In the genomic region with DNA sequence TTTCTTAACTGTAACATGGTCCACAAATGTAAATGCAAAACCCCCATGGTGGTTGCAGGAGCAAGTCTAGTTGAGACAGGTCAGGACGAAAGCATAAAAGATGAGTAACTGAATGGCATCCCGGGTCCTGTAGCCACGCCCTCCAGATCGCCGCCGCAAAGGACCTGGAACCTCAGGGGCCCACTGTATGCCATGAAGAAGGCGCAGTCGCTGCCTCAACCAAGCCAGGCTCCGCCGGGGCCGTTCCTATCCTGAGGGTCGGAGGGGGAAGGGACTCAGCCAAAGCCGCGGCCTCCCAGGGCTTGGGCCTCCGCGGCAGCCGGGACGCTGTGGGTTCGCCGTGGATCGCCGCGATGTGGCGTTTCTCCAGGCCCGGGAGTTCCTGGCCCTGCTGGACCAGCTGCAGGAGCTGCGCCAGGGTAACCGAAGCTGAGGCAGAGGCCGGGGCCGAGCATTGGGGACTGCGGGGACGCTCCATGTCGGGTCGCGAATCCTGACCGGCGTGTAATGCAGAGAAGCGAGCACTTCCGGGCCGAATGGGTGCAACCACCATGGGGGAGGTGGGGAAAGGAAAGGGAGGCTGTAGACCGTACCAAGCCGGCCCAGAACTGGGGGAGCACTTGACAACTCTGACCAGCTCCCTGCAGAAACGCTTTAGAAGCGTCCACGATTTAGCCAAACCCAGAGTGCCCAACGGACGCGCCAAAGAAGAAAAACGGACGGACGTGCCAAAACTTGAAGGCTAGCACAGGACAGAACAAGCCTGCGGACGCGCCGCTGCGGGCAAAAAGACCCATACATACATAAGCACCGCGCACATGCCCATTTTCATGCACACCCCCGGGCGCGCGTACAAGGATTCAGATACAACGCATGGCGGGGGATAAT, we compare ENCODE assay signal across 9 cellular contexts. TPM values are rescaled to one million over a fixed set of nuclear protein-coding genes. Genes with fewer than 3 reads are reported as not detected.
DNase-seq lines count a peak whose midpoint lies in the region; ATAC-seq, FAIRE-seq and TF ChIP-seq lines count a peak whose summit lies in the region.
"Had no signal": no experiment of that assay in that cellular context is flagged by ENCODE, and none has a peak within 500 bp of the region (broad histone marks: within the 10 kb centered on the region; RNA-seq: fewer than 3 reads in every experiment).

No MANE protein-coding gene starts in this region.

- H3K36me3 Mint-ChIP-seq in dendritic cell treated with granulocyte-macrophage colony-stimulating factor and Interleukin-4, amounts not matched to agents 40 ng/mL and 50 ng/mL, for 4 days (ENCODE audit: low read depth): peaks cover 41% of the 10 kb centered on the region

- H3K4me3 Mint-ChIP-seq in dendritic cell treated with granulocyte-macrophage colony-stimulating factor and Interleukin-4, amounts not matched to agents 40 ng/mL and 50 ng/mL, for 4 days: peak overlapping the region; percentile 85

- H3K36me3 ChIP-seq in BE2C (peaks cover 13% of the 10 kb centered on the region), HepG2 (replicated peaks in 1 of 2; ENCODE audit: control insufficient read depth in 1 of 2, insufficient read depth in 2 of 2, low read length in 2 of 2) (peaks cover 7 to 10% of the 10 kb centered on the region in 2 experiments)

- H3K9me3 ChIP-seq in BE2C: no peaks in the 10 kb centered on the region
- no peaks in the 10 kb centered on the region for H3K9me3 ChIP-seq in HepG2 (ENCODE audit: low read length)

- ATAC-seq in HG03442 (IDR thresholded peaks at IDR 0.05; ENCODE audit: unreplicated experiment): peak; percentile 85
- ATAC-seq in HepG2: peak; percentile 91

- H3K4me1 Mint-ChIP-seq in dendritic cell treated with granulocyte-macrophage colony-stimulating factor and Interleukin-4, amounts not matched to agents 40 ng/mL and 50 ng/mL, for 4 days (ENCODE audit: low read depth): peaks cover 22% of the 10 kb centered on the region

- TF ChIP-seq RAD21 in HepG2 (CRISPR knock-in tag; IDR thresholded peaks at IDR 0.05): peak; percentile 78

- H3K27me3 Mint-ChIP-seq in dendritic cell treated with granulocyte-macrophage colony-stimulating factor and Interleukin-4, amounts not matched to agents 40 ng/mL and 50 ng/mL, for 4 days: no peaks in the 10 kb centered on the region

- intact Hi-C loops in dendritic cell treated with granulocyte-macrophage colony-stimulating factor and Interleukin-4, amounts not matched to agents 40 ng/mL and 50 ng/mL, for 4 days (cut with micrococcal nuclease): loop anchor here (1.0 kb wide), 1 partner anchor 144 kb away; a partner anchor contains a TSS
- intact Hi-C loops in HepG2 (cut with micrococcal nuclease; ENCODE audit: unreplicated experiment): loop anchor here (1.0 to 5.0 kb wide), 2 partner anchors 11 to 163 kb away; a partner anchor contains a TSS

- CTCF ChIA-PET in HepG2 (lab: Yijun Ruan, JAX; ENCODE audit: low intra/inter-chr PET ratio, low total read pairs): no interaction called here

- POLR2A ChIA-PET in HepG2 (lab: Yijun Ruan, JAX): interaction anchor here (1.0 to 7.3 kb wide), 13 partner anchors 11 to 205 kb away, joined by 3 to 147 read pairs (median 7); a partner anchor contains a TSS

- peak overlapping the region; percentile 89 for H3K4me2 ChIP-seq in HepG2 (ENCODE audit: low read depth, low read length)

- peak overlapping the region; percentile 93 for H3K9ac ChIP-seq in HepG2 (ENCODE audit: insufficient read depth, low read depth, low read length)

- in situ Hi-C loops in HepG2 (cut with HindIII; ENCODE audit: extremely low pct_ligation_motif_present, low pct_unique_long_range_greater_than_20kb): no loop called here

- no peaks in the 10 kb centered on the region for H4K20me1 ChIP-seq in HepG2 (ENCODE audit: insufficient read depth, low read length)

- BruUV-seq in HepG2 (replicated peaks; lab: Mats Ljungman, UMichigan): TSS peak; percentile 93

- TF ChIP-seq CTCF in BE2C (IDR thresholded peaks at IDR 0.05; ENCODE audit: low read depth, low read length): no peak
- 0 out of 2 replicates have a peak, but pooled peaks have one; percentile 36 for TF ChIP-seq CTCF in HepG2 (CRISPR knock-in tag; IDR thresholded peaks at IDR 0.05)

- H3K4me1 ChIP-seq in BE2C: no peaks in the 10 kb centered on the region
- peaks cover 46% of the 10 kb centered on the region for H3K4me1 ChIP-seq in HepG2 (ENCODE audit: insufficient read depth, low read length)

- H3K9me3 Mint-ChIP-seq in dendritic cell treated with granulocyte-macrophage colony-stimulating factor and Interleukin-4, amounts not matched to agents 40 ng/mL and 50 ng/mL, for 4 days: no peaks in the 10 kb centered on the region

- H3K79me2 ChIP-seq in HepG2 (ENCODE audit: insufficient read depth, low read length): no peaks in the 10 kb centered on the region

- peak overlapping the region; percentile 92 for H3K27ac Mint-ChIP-seq in dendritic cell treated with granulocyte-macrophage colony-stimulating factor and Interleukin-4, amounts not matched to agents 40 ng/mL and 50 ng/mL, for 4 days

- H3K27me3 ChIP-seq in BE2C (no peaks in the 10 kb centered on the region), HepG2 (ENCODE audit: control insufficient read depth in 1 of 2, insufficient read depth in 2 of 2, low read length in 2 of 2) (no peaks in the 10 kb centered on the region)

- under 1% methylated on average over 47 of the region's 63 CpGs for WGBS in HepG2 (ENCODE audit: low lambda C conversion rate)

- FAIRE-seq in GM19239 (lab: Jason Lieb, UNC) (peak; percentile 53), HepG2 (lab: Jason Lieb, UNC) (peak; percentile 88)
- FAIRE-seq: TTC549 had no signal

- no peak for TF ChIP-seq EP300 in HepG2 (IDR thresholded peaks at IDR 0.05; ENCODE audit: low read depth in 2 of 2, low read length in 2 of 2)
- TF ChIP-seq EP300 in HepG2 (CRISPR knock-in tag; IDR thresholded peaks at IDR 0.05; ENCODE audit: borderline replicate concordance): peak; percentile 50

- DNase-seq in BE2C (peak; percentile 97), GM19239 (ENCODE audit: insufficient read length, low spot score) (peak; percentile 80), NCI-H69 (lab: John Stamatoyannopoulos, UW) (peak; percentile 99), HepG2 (ENCODE audit: low spot score) (peak; percentile 95)
- DNase-seq in activated CD4-positive, alpha-beta T cell treated with anti-CD3 and anti-CD28 coated beads, Interleukin-2, amount 50 U/mL, for 24 hours (ENCODE audit: low read depth in 1 of 2, low spot score in 1 of 2): peak; percentile 79 to 89
- DNase-seq in stimulated activated CD4-positive, alpha-beta T cell treated with anti-CD3 and anti-CD28 coated beads, Interleukin-2, amount 100 ng/mL, for 4 hours (ENCODE audit: low read depth): peak; percentile 83

- peak overlapping the region; percentile 11 for H2AFZ ChIP-seq in HepG2 (ENCODE audit: low read length)

- H3K27ac ChIP-seq in HepG2 (ENCODE audit: extremely low read length, insufficient read depth, low read length): peak overlapping the region; percentile 94

- TF ChIP-seq POLR2A in HepG2 (IDR thresholded peaks at IDR 0.05; ENCODE audit: insufficient read depth in 1 of 2, low read depth in 2 of 2, low read length in 2 of 2): peak; percentile 92 to 95

- H3K4me3 ChIP-seq in BE2C (ENCODE audit: low read depth, low read length) (peak overlapping the region; percentile 86), HepG2 (replicated peaks in 1 of 3; ENCODE audit: insufficient read depth in 1 of 3, low read depth in 2 of 3, low read length in 3 of 3) (peak overlapping the region; percentile 75 to 95 (median 86))

RNA-seq across cellular contexts. Expression of a gene that starts 11.1 kb away (rescaled TPM):
- polyA plus RNA-seq in BE2C (2012; ENCODE audit: insufficient read depth, insufficient read length, low read depth): 111 TPM
- 179 and 228 TPM in 2 replicates for total RNA-seq in HepG2 (2016; rRNA removed; fragmentation: Illumina TruSeq; extraction: Trizol)
- total RNA-seq in HepG2 (2016; cell fraction: cytosol; rRNA removed; fragmentation: Illumina TruSeq; extraction: Trizol; ENCODE audit: low read depth): 34.8 and 36.3 TPM in 2 replicates
- total RNA-seq in HepG2 (2016; cell fraction: insoluble cytoplasmic fraction; rRNA removed; fragmentation: Illumina TruSeq; extraction: Trizol): 172 and 248 TPM in 2 replicates
- 98.2 and 108 TPM in 2 replicates for total RNA-seq in HepG2 (2016; cell fraction: membrane; rRNA removed; fragmentation: Illumina TruSeq; extraction: Trizol)
- 79.2 and 84.2 TPM in 2 replicates for total RNA-seq in HepG2 (2016; cell fraction: nucleus; rRNA removed; fragmentation: Illumina TruSeq; extraction: Trizol)
- 51.6 and 52.0 TPM in 2 replicates for polyA plus RNA-seq in HepG2 (2011; rRNA removed)
- 40.8 and 57.7 TPM in 2 replicates for polyA plus RNA-seq in HepG2 (2011; cell fraction: cytosol; rRNA removed)
- 18.1 and 25.2 TPM in 2 replicates for polyA plus RNA-seq in HepG2 (2011; cell fraction: nucleus; rRNA removed)
- 116 and 118 TPM in 2 replicates for polyA plus RNA-seq in HepG2 (2012)
- 16.4 and 17.2 TPM in 2 replicates for polyA plus RNA-seq in HepG2 (2016; cell fraction: cytosol; fragmentation: Illumina TruSeq; extraction: Trizol; ENCODE audit: low read depth)
- 182 and 194 TPM in 2 replicates for polyA plus RNA-seq in HepG2 (2016; cell fraction: insoluble cytoplasmic fraction; fragmentation: Illumina TruSeq; extraction: Trizol; ENCODE audit: low read depth)
- 45.4 and 49.4 TPM in 2 replicates for polyA plus RNA-seq in HepG2 (2016; cell fraction: membrane; fragmentation: Illumina TruSeq; extraction: Trizol; ENCODE audit: low read depth)
- polyA plus RNA-seq in HepG2 (2016; cell fraction: nucleus; fragmentation: Illumina TruSeq; extraction: Trizol; ENCODE audit: insufficient read depth, low read depth): 90.1 and 101 TPM in 2 replicates
- 58.1 and 94.4 TPM in 2 replicates for polyA minus RNA-seq in HepG2 (2011; rRNA and poly(A)+ RNA removed; ENCODE audit: low replicate concordance)
- 36.1 and 48.1 TPM in 2 replicates for polyA minus RNA-seq in HepG2 (2011; cell fraction: cytosol; rRNA and poly(A)+ RNA removed)
- polyA minus RNA-seq in HepG2 (2011; cell fraction: nucleus; rRNA and poly(A)+ RNA removed): 68.2 and 106 TPM in 2 replicates

RNA-seq across cellular contexts. Expression of a gene that starts 25.3 kb away (rescaled TPM):
- polyA plus RNA-seq in BE2C (2012; ENCODE audit: insufficient read depth, insufficient read length, low read depth): not detected
- total RNA-seq in HepG2 (2016; rRNA removed; fragmentation: Illumina TruSeq; extraction: Trizol): not detected in 2 replicates
- not detected in 2 replicates for total RNA-seq in HepG2 (2016; cell fraction: cytosol; rRNA removed; fragmentation: Illumina TruSeq; extraction: Trizol; ENCODE audit: low read depth)
- total RNA-seq in HepG2 (2016; cell fraction: insoluble cytoplasmic fraction; rRNA removed; fragmentation: Illumina TruSeq; extraction: Trizol): not detected in 2 replicates
- not detected in 2 replicates for total RNA-seq in HepG2 (2016; cell fraction: membrane; rRNA removed; fragmentation: Illumina TruSeq; extraction: Trizol)
- not detected in 2 replicates for total RNA-seq in HepG2 (2016; cell fraction: nucleus; rRNA removed; fragmentation: Illumina TruSeq; extraction: Trizol)
- polyA plus RNA-seq in HepG2 (2011; rRNA removed): not detected in 2 replicates
- not detected in 2 replicates for polyA plus RNA-seq in HepG2 (2011; cell fraction: cytosol; rRNA removed)
- 0.12 and 0.51 TPM in 2 replicates for polyA plus RNA-seq in HepG2 (2011; cell fraction: nucleus; rRNA removed)
- not detected in 2 replicates for polyA plus RNA-seq in HepG2 (2012)
- not detected in 2 replicates for polyA plus RNA-seq in HepG2 (2016; cell fraction: cytosol; fragmentation: Illumina TruSeq; extraction: Trizol; ENCODE audit: low read depth)
- not detected in 2 replicates for polyA plus RNA-seq in HepG2 (2016; cell fraction: insoluble cytoplasmic fraction; fragmentation: Illumina TruSeq; extraction: Trizol; ENCODE audit: low read depth)
- not detected in 2 replicates for polyA plus RNA-seq in HepG2 (2016; cell fraction: membrane; fragmentation: Illumina TruSeq; extraction: Trizol; ENCODE audit: low read depth)
- polyA plus RNA-seq in HepG2 (2016; cell fraction: nucleus; fragmentation: Illumina TruSeq; extraction: Trizol; ENCODE audit: insufficient read depth, low read depth): not detected in 2 replicates
- polyA minus RNA-seq in HepG2 (2011; rRNA and poly(A)+ RNA removed; ENCODE audit: low replicate concordance): not detected in 2 replicates
- polyA minus RNA-seq in HepG2 (2011; cell fraction: cytosol; rRNA and poly(A)+ RNA removed): not detected in 2 replicates
- polyA minus RNA-seq in HepG2 (2011; cell fraction: nucleus; rRNA and poly(A)+ RNA removed): not detected in 2 replicates

RNA-seq across cellular contexts. Expression of a gene that starts 38.7 kb away (rescaled TPM):
- 63.3 TPM for polyA plus RNA-seq in BE2C (2012; ENCODE audit: insufficient read depth, insufficient read length, low read depth)
- 31.4 and 60.2 TPM in 2 replicates for total RNA-seq in HepG2 (2016; rRNA removed; fragmentation: Illumina TruSeq; extraction: Trizol)
- total RNA-seq in HepG2 (2016; cell fraction: cytosol; rRNA removed; fragmentation: Illumina TruSeq; extraction: Trizol; ENCODE audit: low read depth): 25.4 and 31.7 TPM in 2 replicates
- 32.0 and 60.7 TPM in 2 replicates for total RNA-seq in HepG2 (2016; cell fraction: insoluble cytoplasmic fraction; rRNA removed; fragmentation: Illumina TruSeq; extraction: Trizol)
- total RNA-seq in HepG2 (2016; cell fraction: membrane; rRNA removed; fragmentation: Illumina TruSeq; extraction: Trizol): 38.9 and 45.0 TPM in 2 replicates
- total RNA-seq in HepG2 (2016; cell fraction: nucleus; rRNA removed; fragmentation: Illumina TruSeq; extraction: Trizol): 42.6 and 49.4 TPM in 2 replicates
- polyA plus RNA-seq in HepG2 (2011; rRNA removed): 38.3 and 42.3 TPM in 2 replicates
- polyA plus RNA-seq in HepG2 (2011; cell fraction: cytosol; rRNA removed): 43.4 and 51.8 TPM in 2 replicates
- 30.8 and 35.3 TPM in 2 replicates for polyA plus RNA-seq in HepG2 (2011; cell fraction: nucleus; rRNA removed)
- 51.7 and 54.0 TPM in 2 replicates for polyA plus RNA-seq in HepG2 (2012)
- polyA plus RNA-seq in HepG2 (2016; cell fraction: cytosol; fragmentation: Illumina TruSeq; extraction: Trizol; ENCODE audit: low read depth): 38.7 and 48.0 TPM in 2 replicates
- polyA plus RNA-seq in HepG2 (2016; cell fraction: insoluble cytoplasmic fraction; fragmentation: Illumina TruSeq; extraction: Trizol; ENCODE audit: low read depth): 35.6 and 38.7 TPM in 2 replicates
- polyA plus RNA-seq in HepG2 (2016; cell fraction: membrane; fragmentation: Illumina TruSeq; extraction: Trizol; ENCODE audit: low read depth): 44.3 and 50.0 TPM in 2 replicates
- polyA plus RNA-seq in HepG2 (2016; cell fraction: nucleus; fragmentation: Illumina TruSeq; extraction: Trizol; ENCODE audit: insufficient read depth, low read depth): 94.9 and 101 TPM in 2 replicates
- polyA minus RNA-seq in HepG2 (2011; rRNA and poly(A)+ RNA removed; ENCODE audit: low replicate concordance): 28.5 and 45.2 TPM in 2 replicates
- polyA minus RNA-seq in HepG2 (2011; cell fraction: cytosol; rRNA and poly(A)+ RNA removed): 16.2 and 20.4 TPM in 2 replicates
- 9.7 and 11.9 TPM in 2 replicates for polyA minus RNA-seq in HepG2 (2011; cell fraction: nucleus; rRNA and poly(A)+ RNA removed)

Comparison
In these comparisons a context has a peak if more than half of its experiments do, and no peak if none do; other contexts are left out.
1. Peak in every context shown above with its lines: DNase-seq, ATAC-seq, H3K4me3 ChIP-seq and H3K27ac ChIP-seq.